Comparison of ENCODE assay signal across 16 cellular contexts in the genomic region with DNA sequence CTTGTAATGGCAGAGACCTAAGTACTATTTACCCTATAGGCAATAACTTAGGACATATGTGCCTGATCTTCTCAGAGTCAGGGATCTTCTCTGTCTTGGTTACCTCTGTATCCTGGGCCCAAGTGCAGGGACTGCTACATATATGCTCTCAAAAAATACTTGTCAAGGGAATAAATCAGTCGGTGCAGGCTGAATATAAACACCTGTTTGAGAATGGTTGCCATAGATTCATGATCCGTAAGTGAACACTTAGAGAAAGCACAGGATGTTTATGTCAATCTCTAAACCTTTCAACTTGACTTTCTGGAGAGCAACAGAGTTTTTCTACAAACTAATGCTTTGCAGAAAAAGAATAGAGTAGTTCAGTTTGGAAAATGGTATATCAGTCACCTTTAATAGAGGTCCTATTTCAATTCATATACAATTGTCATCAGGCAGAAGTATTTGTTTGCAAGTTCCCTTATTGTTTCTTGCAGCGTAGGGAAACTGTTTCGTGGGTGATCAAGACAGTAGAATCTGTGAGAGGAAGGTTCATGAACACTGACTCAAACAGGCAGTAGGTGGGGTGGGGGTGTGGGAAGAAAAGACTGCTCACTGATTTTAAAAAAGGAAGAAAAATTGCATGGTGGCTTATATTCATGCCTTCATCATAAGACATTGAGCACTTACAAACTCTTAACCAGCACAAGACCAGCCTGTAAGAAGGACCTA. TPM values are rescaled to one million over a fixed set of nuclear protein-coding genes. Genes with fewer than 3 reads are reported as not detected.
A peak's percentile ranks its signal among the peaks of the same experiment; 100 is the strongest.
DNase-seq lines count a peak whose midpoint lies in the region; ATAC-seq and TF ChIP-seq lines count a peak whose summit lies in the region.
"Had no signal": no experiment of that assay in that cellular context is flagged by ENCODE, and none has a peak within 500 bp of the region (broad histone marks: within the 10 kb centered on the region; RNA-seq: fewer than 3 reads in every experiment).

No MANE protein-coding gene starts in this region.

- H3K27ac Mint-ChIP-seq in T-helper 1 cell treated with Interleukin-12 subunit alpha and Interleukin-12 subunit beta and Interleukin-4 antibody, amounts not matched to agents 30 μg/mL and 1 μg/mL, for 36 hours, result peak overlapping the region; percentile 62
- peak overlapping the region; percentile 88 to 97 (median 96) for H3K27ac Mint-ChIP-seq in naive thymus-derived CD8-positive, alpha-beta T cell

- H3K36me3 Mint-ChIP-seq in T-helper 1 cell treated with Interleukin-12 subunit alpha and Interleukin-12 subunit beta and Interleukin-4 antibody, amounts not matched to agents 30 μg/mL and 1 μg/mL, for 36 hours (ENCODE audit: low read depth), result no peaks in the 10 kb centered on the region
- peaks cover 0 to 1% (median 0%) of the 10 kb centered on the region in 3 donors for H3K36me3 Mint-ChIP-seq in naive thymus-derived CD8-positive, alpha-beta T cell

- no peaks in the 10 kb centered on the region for H3K27me3 Mint-ChIP-seq in T-helper 1 cell treated with Interleukin-12 subunit alpha and Interleukin-12 subunit beta and Interleukin-4 antibody, amounts not matched to agents 30 μg/mL and 1 μg/mL, for 36 hours (ENCODE audit: low read depth)
- H3K27me3 Mint-ChIP-seq in naive thymus-derived CD8-positive, alpha-beta T cell, result no peaks in the 10 kb centered on the region

- peak; percentile 88 to 92 for ATAC-seq in naive thymus-derived CD8-positive, alpha-beta T cell

- peak overlapping the region; percentile 7 for H3K4me3 Mint-ChIP-seq in T-helper 1 cell treated with Interleukin-12 subunit alpha and Interleukin-12 subunit beta and Interleukin-4 antibody, amounts not matched to agents 30 μg/mL and 1 μg/mL, for 36 hours
- H3K4me3 Mint-ChIP-seq in naive thymus-derived CD8-positive, alpha-beta T cell, result peak overlapping the region in 9 of 10 donors; percentile 15 to 74 (median 56)

- H3K4me1 Mint-ChIP-seq in T-helper 1 cell treated with Interleukin-12 subunit alpha and Interleukin-12 subunit beta and Interleukin-4 antibody, amounts not matched to agents 30 μg/mL and 1 μg/mL, for 36 hours (ENCODE audit: low read depth), result peaks cover 20% of the 10 kb centered on the region
- peaks cover 11 to 29% (median 27%) of the 10 kb centered on the region in 4 donors for H3K4me1 Mint-ChIP-seq in naive thymus-derived CD8-positive, alpha-beta T cell

- no peaks in the 10 kb centered on the region for H3K9me3 Mint-ChIP-seq in T-helper 1 cell treated with Interleukin-12 subunit alpha and Interleukin-12 subunit beta and Interleukin-4 antibody, amounts not matched to agents 30 μg/mL and 1 μg/mL, for 36 hours
- H3K9me3 Mint-ChIP-seq in naive thymus-derived CD8-positive, alpha-beta T cell, result no peaks in the 10 kb centered on the region

- no peak for TF ChIP-seq POLR2A in erythroblast (IDR thresholded peaks at IDR 0.05; ENCODE audit: low read length)

- no peak for DNase-seq in T-helper 1 cell
- DNase-seq in DMS153 treated with DMSO at 0.1 percent for 48 hours (lab: John Stamatoyannopoulos, UW; ENCODE audit: unreplicated experiment), result peak; percentile 51
- DNase-seq in activated CD4-positive, alpha-beta T cell treated with anti-CD3 and anti-CD28 coated beads for 48 hours, result peak; percentile 27
- peak in 5 of 10 donors; percentile 4 to 69 (median 31) for DNase-seq in naive thymus-derived CD8-positive, alpha-beta T cell
- DNase-seq in RPMI8226, result no peak
- no peak for DNase-seq in NCI-H1092 treated with DMSO at 0.1 percent for 48 hours (lab: John Stamatoyannopoulos, UW)
- DNase-seq in erythroblast (lab: John Stamatoyannopoulos, UW), result no peak
- DNase-seq: ACHN; Caco-2; foreskin fibroblast; KBM-7; NK-92 treated with Interleukin-12 subunit alpha and Interleukin-12 subunit beta, amount 100 ng/mL, for 24 hours; Right ventricle myocardium superior; T1000; thyroid gland had no signal

- POLR2A ChIA-PET in naive thymus-derived CD8-positive, alpha-beta T cell (lab: Charles Lee), result no interaction called here

RNA-seq across cellular contexts. Expression of a gene that starts 6.0 kb away (rescaled TPM):
- total RNA-seq in naive thymus-derived CD8-positive, alpha-beta T cell, result 10 to 100 TPM; 66.8 to 73.4 TPM
- polyA plus RNA-seq in naive thymus-derived CD8-positive, alpha-beta T cell, result 100 to 1,000 TPM; 117 to 123 (median 118) TPM

RNA-seq across cellular contexts. Expression of a gene that starts 19.6 kb away (rescaled TPM):
- 10 to 100 TPM; 35.6 to 40.8 TPM for total RNA-seq in naive thymus-derived CD8-positive, alpha-beta T cell
- 10 to 100 TPM; 62.4 to 64.6 (median 64.2) TPM for polyA plus RNA-seq in naive thymus-derived CD8-positive, alpha-beta T cell

Comparison
In these comparisons a context has a peak if more than half of its experiments do, and no peak if none do; other contexts are left out.
1. DNase-seq: peak in DMS153 treated with DMSO at 0.1 percent for 48 hours (single experiment) and activated CD4-positive, alpha-beta T cell treated with anti-CD3 and anti-CD28 coated beads for 48 hours (single experiment); none in T-helper 1 cell (0 of 5), RPMI8226 (single experiment), NCI-H1092 treated with DMSO at 0.1 percent for 48 hours (single experiment) and erythroblast (0 of 2).